Comparison of ENCODE assay signal across 18 cellular contexts in the genomic region with DNA sequence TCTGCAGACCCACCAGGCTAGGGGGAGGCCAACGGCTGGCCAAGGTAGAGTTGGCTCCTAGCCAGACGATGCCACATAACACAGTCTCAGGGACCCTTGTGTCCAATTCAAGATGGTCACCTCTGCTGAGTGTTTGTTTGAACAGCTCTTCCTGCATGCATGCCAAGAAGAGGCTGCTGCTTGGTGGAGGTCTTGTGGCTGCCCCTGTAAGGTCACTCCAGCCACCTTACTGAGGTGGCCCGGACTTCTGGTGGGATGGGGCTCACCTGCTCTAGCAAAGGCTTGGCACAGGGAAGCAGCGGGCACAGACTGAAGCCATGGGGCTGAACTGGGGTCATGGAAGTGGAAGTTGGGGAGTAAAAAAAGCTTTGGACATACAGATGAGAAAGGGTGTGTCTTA.
"Had no signal": no experiment of that assay in that cellular context is flagged by ENCODE, and none has a peak within 500 bp of the region (broad histone marks: within the 10 kb centered on the region; RNA-seq: fewer than 3 reads in every experiment).

No MANE protein-coding gene starts in this region.

- DNase-seq: effector CD8-positive, alpha-beta T cell; foreskin keratinocyte; mucosa of descending colon; naive B cell; right lobe of liver; small intestine; stimulated activated CD4-positive, alpha-beta T cell treated with anti-CD3 and anti-CD28 coated beads, Interleukin-15, amount 100 ng/mL, for 24 hours; stimulated activated CD4-positive, alpha-beta T cell treated with anti-CD3 and anti-CD28 coated beads, Interleukin-2, amount 100 ng/mL, for 48 hours; stimulated activated naive CD4-positive, alpha-beta T cell; stimulated activated naive CD8-positive, alpha-beta T cell treated with anti-CD3 and anti-CD28 coated beads, Interleukin-15, amount 100 ng/mL, for 72 hours; transverse colon; upper lobe of right lung had no signal

- H3K4me1 ChIP-seq: esophagus muscularis mucosa, foreskin keratinocyte, gastroesophageal sphincter, parathyroid adenoma, right lobe of liver, suprapubic skin, transverse colon, upper lobe of right lung, vagina had no signal

- H3K9me3 ChIP-seq: mucosa of descending colon, right lobe of liver, suprapubic skin, upper lobe of right lung, vagina had no signal

- H3K27me3 ChIP-seq: foreskin keratinocyte, right lobe of liver, suprapubic skin, transverse colon, upper lobe of right lung, vagina had no signal

- H3K27ac ChIP-seq: esophagus muscularis mucosa, foreskin keratinocyte, gastroesophageal sphincter, parathyroid adenoma, right lobe of liver, suprapubic skin, transverse colon, upper lobe of right lung, vagina had no signal

- H3K36me3 ChIP-seq: esophagus muscularis mucosa, gastroesophageal sphincter, right lobe of liver, suprapubic skin, transverse colon, upper lobe of right lung, vagina had no signal

- H3K4me3 ChIP-seq: esophagus muscularis mucosa, gastroesophageal sphincter, lung, mucosa of descending colon, right lobe of liver, suprapubic skin, transverse colon, upper lobe of right lung, vagina had no signal

- H3K9ac ChIP-seq: parathyroid adenoma had no signal
